16 cellular contexts compared by ENCODE assay signal in the genomic region with DNA sequence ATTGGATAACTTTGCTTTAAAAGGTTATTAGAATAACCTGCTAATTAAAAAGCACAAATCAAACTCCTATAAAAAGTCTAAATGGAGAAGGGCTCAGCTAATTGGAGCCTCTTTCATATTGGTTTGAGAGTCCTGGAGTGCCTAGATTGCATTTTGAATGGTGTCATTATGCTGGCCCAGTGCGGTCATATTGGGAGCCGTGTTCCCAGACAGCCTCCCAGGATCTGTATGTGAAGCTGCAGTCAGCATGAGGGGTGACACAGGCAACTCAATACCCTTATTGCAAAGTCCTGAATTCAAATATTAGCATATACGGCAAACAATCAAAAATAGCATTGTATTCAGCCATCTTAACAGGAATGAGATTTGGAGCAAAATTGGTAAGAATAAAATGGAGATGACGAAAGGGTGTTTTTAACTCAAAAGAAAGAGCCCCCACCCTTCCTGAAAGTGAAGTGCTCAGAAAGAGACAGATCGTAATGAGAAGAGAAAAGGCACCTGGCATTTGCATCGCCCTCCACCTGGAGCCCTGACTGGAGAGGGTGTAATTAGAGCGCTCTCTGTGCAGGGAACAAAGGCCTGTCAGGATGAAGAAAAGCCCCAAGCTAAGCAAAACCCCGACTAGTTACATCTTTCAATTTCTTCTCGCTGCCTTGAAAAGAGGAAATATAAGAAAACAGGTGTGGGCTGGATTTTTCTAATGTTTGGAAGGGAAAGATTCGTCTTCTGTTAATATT.
"Had no signal": no experiment of that assay in that cellular context is flagged by ENCODE, and none has a peak within 500 bp of the region (broad histone marks: within the 10 kb centered on the region; RNA-seq: fewer than 3 reads in every experiment).

No MANE protein-coding gene starts in this region.

- H3K27me3 ChIP-seq: colonic mucosa, foreskin keratinocyte, neutrophil, right atrium auricular region, thyroid gland had no signal

- H3K4me3 ChIP-seq: colonic mucosa, lower lobe of right lung, right atrium auricular region, skin epidermis, thyroid gland had no signal

- DNase-seq: activated CD4-positive, alpha-beta T cell treated with anti-CD3 and anti-CD28 coated beads for 4 hours; activated CD8-positive, alpha-beta T cell treated with anti-CD3 and anti-CD28 coated beads, Interleukin-2, amount 10 ng/mL, durations not matched to agents 7 days and 5 days; activated naive CD4-positive, alpha-beta T cell treated with anti-CD3 and anti-CD28 coated beads, Interleukin-2, amount 10 ng/mL, durations not matched to agents 7 days and 5 days; caudate nucleus; colonic mucosa; effector CD4-positive, alpha-beta T cell; foreskin keratinocyte; immature natural killer cell; lower lobe of right lung; midbrain; thyroid gland; WERI-Rb-1 had no signal

- H3K9me3 ChIP-seq: colonic mucosa, lower lobe of right lung, neutrophil, right atrium auricular region, thyroid gland had no signal

- H3K27ac ChIP-seq: colonic mucosa, foreskin keratinocyte, lower lobe of right lung, neutrophil, right atrium auricular region, skin epidermis, thyroid gland, WERI-Rb-1 had no signal

- H3K36me3 ChIP-seq: colonic mucosa, lower lobe of right lung, neutrophil, right atrium auricular region, thyroid gland, WERI-Rb-1 had no signal

- ATAC-seq: activated CD8-positive, alpha-beta T cell treated with anti-CD3 and anti-CD28 coated beads, Interleukin-2, amount 10 ng/mL, durations not matched to agents 7 days and 5 days; foreskin keratinocyte; lower lobe of right lung; stimulated activated effector memory CD8-positive, alpha-beta T cell treated with anti-CD3 and anti-CD28 coated beads, Interleukin-12 subunit alpha, Interleukin-12 subunit beta, amount 100 ng/mL, for 72 hours had no signal
